Comparison of ENCODE assay signal across 9 cellular contexts in genomic region chr5:171595801-171596231, GRCh38.
DNase-seq lines count a peak whose midpoint lies in the region; ATAC-seq, FAIRE-seq and TF ChIP-seq lines count a peak whose summit lies in the region.
"Had no signal": no experiment of that assay in that cellular context is flagged by ENCODE, and none has a peak within 500 bp of the region (broad histone marks: within the 10 kb centered on the region; RNA-seq: fewer than 3 reads in every experiment).

No MANE protein-coding gene starts in this region.

- no peaks in the 10 kb centered on the region for H3K79me2 ChIP-seq in GM23338 (replicated peaks; ENCODE audit: insufficient read depth)

- no peak overlapping the region; the same call in 1 of the 2 replicates for H3K4me2 ChIP-seq in GM23338
- H3K4me2 ChIP-seq: neural progenitor cell had no signal

- 53 to 65% methylated on average over 3 of the region's 3 CpGs for WGBS in pancreas, 2 donors

- peak; percentile 5 for DNase-seq in BJ (ENCODE audit: low read depth)
- no peak for DNase-seq in GM23338 (ENCODE audit: low spot score)
- peak; percentile 95 for DNase-seq in RPMI7951 (ENCODE audit: low read depth)
- peak; percentile 79 for DNase-seq in right atrium auricular region (ENCODE audit: low spot score)
- DNase-seq in NCI-H2171 (lab: John Stamatoyannopoulos, UW): no peak
- DNase-seq in ACHN: no peak
- DNase-seq in pancreas: no peak
- DNase-seq in SJCRH30: no peak

- H3K27ac ChIP-seq in GM23338 (ENCODE audit: low read depth): no peak overlapping the region
- peak overlapping the region in 1 of 2 donors; percentile 49 for H3K27ac ChIP-seq in right atrium auricular region
- H3K27ac ChIP-seq in pancreas: no peak overlapping the region
- no peak overlapping the region for H3K27ac ChIP-seq in SJCRH30
- H3K27ac ChIP-seq: neural progenitor cell had no signal

- intact Hi-C loops in pancreas (cut with DNase I): no loop called here

- H3K4me3 ChIP-seq in BJ (ENCODE audit: low read depth, low read length) (no peak overlapping the region), GM23338 (no peak overlapping the region), right atrium auricular region (no peak overlapping the region), pancreas (no peak overlapping the region), SJCRH30 (no peak overlapping the region)
- H3K4me3 ChIP-seq: neural progenitor cell had no signal

- no peaks in the 10 kb centered on the region for H3K36me3 Mint-ChIP-seq in GM23338 (ENCODE audit: low read depth)
- H3K36me3 Mint-ChIP-seq: neural progenitor cell had no signal

- CTCF ChIA-PET in BJ (lab: Yijun Ruan, JAX): interaction anchor here (0.7 to 0.8 kb wide), 2 partner anchors 8 to 13 kb away, joined by 3 to 4 read pairs; no protein-coding TSS in a partner anchor

- no peak overlapping the region for H3K4me3 Mint-ChIP-seq in GM23338

- H2AFZ ChIP-seq in GM23338: peak overlapping the region; percentile 88
- H2AFZ ChIP-seq: neural progenitor cell had no signal

- H3K9me3 ChIP-seq in right atrium auricular region (no peaks in the 10 kb centered on the region), pancreas (no peaks in the 10 kb centered on the region), SJCRH30 (replicated peaks) (no peaks in the 10 kb centered on the region)

- FAIRE-seq in pancreas (lab: Jason Lieb, UNC): no peak

- in situ Hi-C loops in ACHN (cut with HindIII; ENCODE audit: low pct_ligation_motif_present, low pct_unique_long_range_greater_than_20kb, low sequenced_read_pairs): no loop called here

- no peaks in the 10 kb centered on the region for H4K20me1 ChIP-seq in GM23338 (replicated peaks; ENCODE audit: insufficient read depth)

- H3F3A ChIP-seq in GM23338 (replicated peaks; ENCODE audit: low read depth): no peaks in the 10 kb centered on the region

- peaks cover 6% of the 10 kb centered on the region for H3K27me3 Mint-ChIP-seq in GM23338 (ENCODE audit: insufficient read depth, low read depth, poor library complexity)

- TF ChIP-seq CTCF in BJ (IDR thresholded peaks at IDR 0.05; ENCODE audit: insufficient read depth, low read depth, low read length): no peak
- no peak for TF ChIP-seq CTCF in GM23338 (conservative IDR thresholded peaks at IDR 0.05; ENCODE audit: low read depth in 2 of 2)
- TF ChIP-seq CTCF in right atrium auricular region (IDR thresholded peaks at IDR 0.05): no peak
- TF ChIP-seq CTCF in pancreas (IDR thresholded peaks at IDR 0.05): no peak

- H3K4me1 Mint-ChIP-seq in GM23338: peaks cover 4% of the 10 kb centered on the region; the same call in 2 of the 3 replicates

- no peak overlapping the region for H3K27ac Mint-ChIP-seq in GM23338
- H3K27ac Mint-ChIP-seq: neural progenitor cell had no signal

- no peaks in the 10 kb centered on the region for H3K36me3 ChIP-seq in BJ (ENCODE audit: control insufficient read depth, insufficient read depth, low read length)
- no peaks in the 10 kb centered on the region for H3K36me3 ChIP-seq in GM23338 (ENCODE audit: insufficient read depth)
- no peaks in the 10 kb centered on the region for H3K36me3 ChIP-seq in right atrium auricular region
- H3K36me3 ChIP-seq in pancreas: no peaks in the 10 kb centered on the region
- no peaks in the 10 kb centered on the region for H3K36me3 ChIP-seq in SJCRH30
- H3K36me3 ChIP-seq: neural progenitor cell had no signal

- no peaks in the 10 kb centered on the region for H3K9me2 ChIP-seq in GM23338 (ENCODE audit: insufficient read depth)

- H3K4me1 ChIP-seq in GM23338 (ENCODE audit: insufficient read depth): no peaks in the 10 kb centered on the region
- peaks cover 0 to 11% of the 10 kb centered on the region in 2 donors for H3K4me1 ChIP-seq in right atrium auricular region
- no peaks in the 10 kb centered on the region for H3K4me1 ChIP-seq in pancreas
- peaks cover 10% of the 10 kb centered on the region for H3K4me1 ChIP-seq in SJCRH30
- H3K4me1 ChIP-seq: neural progenitor cell had no signal

- H3K27me3 ChIP-seq in BJ (ENCODE audit: control insufficient read depth, insufficient read depth, low read length): peaks cover 6% of the 10 kb centered on the region
- no peaks in the 10 kb centered on the region for H3K27me3 ChIP-seq in GM23338 (ENCODE audit: insufficient read depth)
- H3K27me3 ChIP-seq in right atrium auricular region: no peaks in the 10 kb centered on the region
- no peaks in the 10 kb centered on the region for H3K27me3 ChIP-seq in pancreas
- H3K27me3 ChIP-seq in SJCRH30: no peaks in the 10 kb centered on the region
- H3K27me3 ChIP-seq: neural progenitor cell had no signal

- POLR2A ChIA-PET in BJ (lab: Charles Lee): interaction anchor here (0.7 kb wide), 1 partner anchor 212 kb away, joined by 8 read pairs; no protein-coding TSS in a partner anchor

- ATAC-seq in GM23338 (no peak), pancreas (no peak)

- no peaks in the 10 kb centered on the region; the same call in 2 of the 3 replicates for H3K9me3 Mint-ChIP-seq in GM23338

TF ChIP-seq in GM23338, 12 proteins besides CTCF, POLR2A, EP300 and RAD21 (continues in another document):
- TF ChIP-seq EZH2phosphoT487 (IDR thresholded peaks at IDR 0.05; ENCODE audit: unreplicated experiment): no peak
- TF ChIP-seq ZNF462 (CRISPR knock-in tag; IDR thresholded peaks at IDR 0.05): no peak
- no peak for TF ChIP-seq NANOG (IDR thresholded peaks at IDR 0.05; ENCODE audit: borderline replicate concordance)
- no peak for TF ChIP-seq ZNF331 (CRISPR knock-in tag; IDR thresholded peaks at IDR 0.05; ENCODE audit: low read depth)
- no peak for TF ChIP-seq EZH2 (IDR thresholded peaks at IDR 0.05; ENCODE audit: low read depth, unreplicated experiment)
- TF ChIP-seq ZNF114 (CRISPR knock-in tag; IDR thresholded peaks at IDR 0.05): no peak
- TF ChIP-seq JUNB (IDR thresholded peaks at IDR 0.05; ENCODE audit: unreplicated experiment): no peak
- no peak for TF ChIP-seq STAT1 (IDR thresholded peaks at IDR 0.05; ENCODE audit: unreplicated experiment)

Comparison
In these comparisons a context has a peak if more than half of its experiments do, and no peak if none do; other contexts are left out.
1. DNase-seq: peak in BJ (single experiment), RPMI7951 (single experiment) and right atrium auricular region (single experiment); none in GM23338 (single experiment), NCI-H2171 (single experiment), ACHN (single experiment), pancreas (0 of 6) and SJCRH30 (0 of 2).